ENCODE assay signal across 22 cellular contexts in genomic region chr7:157129200-157129599, GRCh38.
"Had no signal": no experiment of that assay in that cellular context is flagged by ENCODE, and none has a peak within 500 bp of the region (broad histone marks: within the 10 kb centered on the region; RNA-seq: fewer than 3 reads in every experiment).

No MANE protein-coding gene starts in this region.

- H3K36me3 ChIP-seq: brain microvascular endothelial cell, right atrium auricular region, tibial nerve had no signal

- H3K27ac ChIP-seq: brain microvascular endothelial cell, coronary artery, right atrium auricular region, tibial nerve had no signal

- H3K4me3 ChIP-seq: coronary artery, right atrium auricular region, tibial nerve had no signal

- H3K27ac Mint-ChIP-seq: activated naive CD4-positive, alpha-beta T cell treated with anti-CD3 and anti-CD28 coated beads for 36 hours; nephron progenitor cell; progenitor cell of endocrine pancreas had no signal

- H3K4me1 ChIP-seq: right atrium auricular region, tibial nerve had no signal

- H3K27me3 ChIP-seq: brain microvascular endothelial cell, right atrium auricular region had no signal

- H3K9me3 ChIP-seq: right atrium auricular region, tibial nerve had no signal

- H3K4me3 Mint-ChIP-seq: activated naive CD4-positive, alpha-beta T cell treated with anti-CD3 and anti-CD28 coated beads for 36 hours; activated T-cell treated with anti-CD3 and anti-CD28 coated beads, Interleukin-2, amount 50 U/mL, for 4 hours; nephron progenitor cell had no signal

- ATAC-seq: activated CD4-positive, CD25-positive, alpha-beta regulatory T cell treated with anti-CD3 and anti-CD28 coated beads, Interleukin-2, amount 50 U/mL, for 24 hours; activated T-cell treated with anti-CD3 and anti-CD28 coated beads, Interleukin-2, amount 50 U/mL, for 4 hours; left lobe of liver; stimulated activated naive CD8-positive, alpha-beta T cell treated with anti-CD3 and anti-CD28 coated beads, Interleukin-15, Interleukin-2, amounts not matched to agents 100 U/mL and 50 U/mL, for 24 hours had no signal

- DNase-seq: activated CD4-positive, alpha-beta T cell treated with anti-CD3 and anti-CD28 coated beads, Interleukin-2, amount 50 U/mL, for 1 hour; activated CD8-positive, alpha-beta memory T cell treated with anti-CD3 and anti-CD28 coated beads, Interleukin-2, amount 50 U/mL, for 4 hours; activated naive CD4-positive, alpha-beta T cell treated with anti-CD3 and anti-CD28 coated beads for 36 hours; activated T-cell treated with anti-CD3 and anti-CD28 coated beads, Interleukin-2, amount 50 U/mL, for 4 hours; anterior cingulate cortex; brain microvascular endothelial cell; erythroblast; kidney; midbrain; nephron progenitor cell; nucleus accumbens; stimulated activated CD4-positive, alpha-beta T cell treated with anti-CD3 and anti-CD28 coated beads, Interleukin-12 subunit alpha, Interleukin-12 subunit beta, amount 100 ng/mL, for 4 hours; stimulated activated CD4-positive, alpha-beta T cell treated with anti-CD3 and anti-CD28 coated beads, Interleukin-2, amount 100 ng/mL, for 24 hours; stimulated activated naive CD8-positive, alpha-beta T cell treated with anti-CD3 and anti-CD28 coated beads, Interleukin-15, Interleukin-2, amounts not matched to agents 100 U/mL and 50 U/mL, for 24 hours; substantia nigra; T1000 had no signal

- H3K9me3 Mint-ChIP-seq: activated naive CD4-positive, alpha-beta T cell treated with anti-CD3 and anti-CD28 coated beads for 36 hours; activated T-cell treated with anti-CD3 and anti-CD28 coated beads, Interleukin-2, amount 50 U/mL, for 4 hours; nephron progenitor cell had no signal
